Comparison of ENCODE assay signal across 1 cellular context in genomic region chr11:86937193-86937806, GRCh38.
TF ChIP-seq lines count a peak whose summit lies in the region.
"Not testable (repeated sequence)": the region's sequence is repeated elsewhere in the genome, so short reads cannot be mapped to it uniquely, and the experiment has no call there.

No MANE protein-coding gene starts in this region.

TF ChIP-seq in K562, 482 proteins besides CTCF, POLR2A, EP300 and RAD21 (continued from another document and continues in another):
- TF ChIP-seq ZBTB9 (CRISPR knock-in tag; IDR thresholded peaks at IDR 0.05) (peak; percentile 99), HSF4 (CRISPR knock-in tag; IDR thresholded peaks at IDR 0.05; ENCODE audit: borderline replicate concordance) (peak; percentile 98), ETV1 (tag; conservative IDR thresholded peaks at IDR 0.05; ENCODE audit: low read depth) (peak; percentile 82), PTTG1 (tag; IDR thresholded peaks at IDR 0.05; ENCODE audit: low read depth) (peak; percentile 96), KLF6 (CRISPR knock-in tag; IDR thresholded peaks at IDR 0.05; ENCODE audit: borderline replicate concordance) (peak; percentile 99), ZNF699 (CRISPR knock-in tag; IDR thresholded peaks at IDR 0.05; ENCODE audit: insufficient replicate concordance) (peak; percentile 95), PBX2 (tag; conservative IDR thresholded peaks at IDR 0.05; ENCODE audit: low read depth) (peak; percentile 74), ZNF347 (CRISPR knock-in tag; IDR thresholded peaks at IDR 0.05; ENCODE audit: low read depth) (peak; percentile 75; the same call in 1 of the 2 replicates), TEAD1 (CRISPR knock-in tag; IDR thresholded peaks at IDR 0.05) (peak in 1 of 2 experiments; percentile 98; a peak in 2 of 4 replicates), HMG20B (CRISPR knock-in tag; IDR thresholded peaks at IDR 0.05) (peak; percentile 93; the same call in 1 of the 2 replicates), MLX (CRISPR knock-in tag; conservative IDR thresholded peaks at IDR 0.05) (0 out of 4 replicates have a peak, but pooled peaks of 1 of the 2 experiments have one; percentile 83), JUND (tag; IDR thresholded peaks at IDR 0.05; ENCODE audit: borderline replicate concordance, low read depth, low read length) (peak; percentile 73; the same call in 2 of the 3 replicates), ZNF507 (tag; conservative IDR thresholded peaks at IDR 0.05) (peak; percentile 57), REST (CRISPR knock-in tag; IDR thresholded peaks at IDR 0.05; ENCODE audit: low read depth) (peak; percentile 91), ZNF23 (CRISPR knock-in tag; IDR thresholded peaks at IDR 0.05) (peak; percentile 95), ZNF75A (CRISPR knock-in tag; IDR thresholded peaks at IDR 0.05) (peak; percentile 93), ZSCAN32 (CRISPR knock-in tag; IDR thresholded peaks at IDR 0.05) (peak; percentile 91), ZNF764 (CRISPR knock-in tag; IDR thresholded peaks at IDR 0.05; ENCODE audit: low read depth) (peak; percentile 58; the same call in 1 of the 2 replicates), ZBTB11 (CRISPR knock-in tag; IDR thresholded peaks at IDR 0.05) (peak in 1 of 3 experiments; percentile 91; a peak in 2 of 6 replicates), ZNF780A (CRISPR knock-in tag; IDR thresholded peaks at IDR 0.05) (peak; percentile 91), IFI16 (CRISPR knock-in tag; IDR thresholded peaks at IDR 0.05) (peak; percentile 94), ZNF253 (CRISPR knock-in tag; conservative IDR thresholded peaks at IDR 0.05) (0 out of 2 replicates have a peak, but pooled peaks have one; percentile 66), CHCHD3 (CRISPR knock-in tag; IDR thresholded peaks at IDR 0.05) (0 out of 2 replicates have a peak, but pooled peaks have one; percentile 60), ZNF445 (CRISPR knock-in tag; IDR thresholded peaks at IDR 0.05; ENCODE audit: low read depth) (peak; percentile 97), NR2C1 (tag; IDR thresholded peaks at IDR 0.05) (peak; percentile 95), MTF1 (CRISPR knock-in tag; IDR thresholded peaks at IDR 0.05; ENCODE audit: borderline replicate concordance) (peak; percentile 98), TCF15 (CRISPR knock-in tag; IDR thresholded peaks at IDR 0.05) (peak; percentile 98), OTX1 (CRISPR knock-in tag; IDR thresholded peaks at IDR 0.05) (peak; percentile 98), KLF13 (tag; IDR thresholded peaks at IDR 0.05; ENCODE audit: borderline replicate concordance, low read depth) (peak; percentile 96), NR2C2 (tag; IDR thresholded peaks at IDR 0.05) (peak; percentile 77), MAZ (CRISPR knock-in tag; conservative IDR thresholded peaks at IDR 0.05 in 1 of 2, IDR thresholded peaks at IDR 0.05 in 1 of 2) (peak in 1 of 2 experiments; percentile 96; a peak in 2 of 4 replicates), ZNF785 (CRISPR knock-in tag; IDR thresholded peaks at IDR 0.05) (peak; percentile 92), HOMEZ (CRISPR knock-in tag; IDR thresholded peaks at IDR 0.05) (peak; percentile 98), ZNF398 (CRISPR knock-in tag; IDR thresholded peaks at IDR 0.05) (peak; percentile 95), ETS2 (tag; IDR thresholded peaks at IDR 0.05; ENCODE audit: borderline replicate concordance, poor library complexity, severe bottlenecking) (peak; percentile 93), ZBTB26 (CRISPR knock-in tag; IDR thresholded peaks at IDR 0.05) (peak; percentile 97), CREB3 (tag; conservative IDR thresholded peaks at IDR 0.05; ENCODE audit: low read depth) (peak; percentile 99), GMEB1 (CRISPR knock-in tag; IDR thresholded peaks at IDR 0.05) (peak; percentile 86)
- not testable (repeated sequence) for TF ChIP-seq PBX2 (CRISPR knock-in tag; IDR thresholded peaks at IDR 0.05; ENCODE audit: low read depth); JUND (IDR thresholded peaks at IDR 0.05; ENCODE audit: borderline replicate concordance, low read depth, low read length); NR2C1 (IDR thresholded peaks at IDR 0.05); NR2C2 (CRISPR knock-in tag; IDR thresholded peaks at IDR 0.05)
